Comparison of ENCODE assay signal across 18 cellular contexts in the genomic region with DNA sequence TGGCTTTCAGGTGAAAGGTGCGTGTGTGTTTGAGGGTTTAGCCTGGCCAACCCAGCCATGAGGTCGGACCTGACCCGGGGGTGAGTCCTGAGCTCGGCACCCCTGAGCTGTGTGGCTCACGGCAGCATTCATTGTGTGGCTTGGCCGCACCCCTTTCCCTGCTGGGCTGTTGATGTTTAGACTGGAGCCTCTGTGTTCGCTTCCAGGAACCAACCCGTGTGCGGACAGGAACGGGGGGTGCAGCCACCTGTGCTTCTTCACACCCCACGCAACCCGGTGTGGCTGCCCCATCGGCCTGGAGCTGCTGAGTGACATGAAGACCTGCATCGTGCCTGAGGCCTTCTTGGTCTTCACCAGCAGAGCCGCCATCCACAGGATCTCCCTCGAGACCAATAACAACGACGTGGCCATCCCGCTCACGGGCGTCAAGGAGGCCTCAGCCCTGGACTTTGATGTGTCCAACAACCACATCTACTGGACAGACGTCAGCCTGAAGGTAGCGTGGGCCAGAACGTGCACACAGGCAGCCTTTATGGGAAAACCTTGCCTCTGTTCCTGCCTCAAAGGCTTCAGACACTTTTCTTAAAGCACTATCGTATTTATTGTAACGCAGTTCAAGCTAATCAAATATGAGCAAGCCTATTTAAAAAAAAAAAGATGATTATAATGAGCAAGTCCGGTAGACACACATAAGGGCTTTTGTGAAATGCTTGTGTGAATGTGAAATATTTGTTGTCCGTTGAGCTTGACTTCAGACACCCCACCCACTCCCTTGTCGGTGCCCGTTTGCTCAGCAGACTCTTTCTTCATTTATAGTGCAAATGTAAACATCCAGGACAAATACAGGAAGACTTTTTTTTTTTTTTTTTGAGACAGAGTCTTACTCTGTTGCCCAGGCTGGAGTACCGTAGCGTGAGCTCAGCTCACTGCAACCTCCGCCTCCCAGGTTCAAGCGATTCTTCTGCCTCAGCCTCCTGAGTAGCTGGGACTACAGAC. TPM values are rescaled to one million over a fixed set of nuclear protein-coding genes. Genes with fewer than 3 reads are reported as not detected.
DNase-seq lines count a peak whose midpoint lies in the region; ATAC-seq and TF ChIP-seq lines count a peak whose summit lies in the region.
"Had no signal": no experiment of that assay in that cellular context is flagged by ENCODE, and none has a peak within 500 bp of the region (broad histone marks: within the 10 kb centered on the region; RNA-seq: fewer than 3 reads in every experiment).

No MANE protein-coding gene starts in this region.

- no peak for ATAC-seq in HG02623 (IDR thresholded peaks at IDR 0.05; ENCODE audit: unreplicated experiment)
- ATAC-seq: activated naive CD4-positive, alpha-beta T cell treated with anti-CD3 and anti-CD28 coated beads, Interleukin-2, amount 50 U/mL, for 72 hours; stimulated activated naive CD8-positive, alpha-beta T cell treated with anti-CD3 and anti-CD28 coated beads, Interleukin-15, amount 100 ng/mL, for 72 hours had no signal

- no peak for TF ChIP-seq CTCF in sigmoid colon (IDR thresholded peaks at IDR 0.05)
- no peak for TF ChIP-seq CTCF in dorsolateral prefrontal cortex (IDR thresholded peaks at IDR 0.05 in 54 of 56, conservative IDR thresholded peaks at IDR 0.05 in 2 of 56; ENCODE audit: low read depth in 1 of 56, partially characterized antibody in 56 of 56)

- H3K27ac ChIP-seq in layer of hippocampus (ENCODE audit: low read depth, low read length) (peak overlapping the region; percentile 23), sigmoid colon (peak overlapping the region; percentile 28 to 73 (median 36)), dorsolateral prefrontal cortex (peak overlapping the region in 21 of 59 donors; percentile 8 to 63 (median 35))

- intact Hi-C loops in sigmoid colon (cut with DNase I): loop anchor here (5.0 kb wide), 1 partner anchor 36 kb away; no protein-coding TSS in a partner anchor
- intact Hi-C loops in dorsolateral prefrontal cortex (cut with DNase I): no loop called here

- TF ChIP-seq EP300 in sigmoid colon (IDR thresholded peaks at IDR 0.05): no peak

- peak; percentile 99 for DNase-seq in DMS53 treated with DMSO at 0.1 percent for 48 hours (lab: John Stamatoyannopoulos, UW; ENCODE audit: unreplicated experiment)
- peak; percentile 19 for DNase-seq in NCI-H748 treated with DMSO at 0.1 percent for 48 hours (lab: John Stamatoyannopoulos, UW)
- no peak for DNase-seq in sigmoid colon
- no peak for DNase-seq in DMS79 (lab: John Stamatoyannopoulos, UW)
- no peak for DNase-seq in dorsolateral prefrontal cortex
- DNase-seq: activated CD4-positive, alpha-beta memory T cell treated with anti-CD3 and anti-CD28 coated beads for 36 hours; activated T-cell treated with anti-CD3 and anti-CD28 coated beads, Interleukin-2, amount 50 U/mL, for 24 hours; Calu3; erythroblast; GF-D8; NCI-H1048; NCI-H2107; retina; stimulated activated CD4-positive, alpha-beta T cell treated with anti-CD3 and anti-CD28 coated beads, Interleukin-1b, Interleukin-23, amount 100 ng/mL, for 48 hours; stimulated activated naive CD8-positive, alpha-beta T cell treated with anti-CD3 and anti-CD28 coated beads, Interleukin-15, amount 100 ng/mL, for 72 hours had no signal

- WGBS in sigmoid colon, 2 donors: 22 to 74% methylated on average over 34 of the region's 34 CpGs

- TF ChIP-seq POLR2A in sigmoid colon (IDR thresholded peaks at IDR 0.05): no peak

- no peaks in the 10 kb centered on the region for H3K9me3 ChIP-seq in sigmoid colon

- H3K36me3 ChIP-seq in sigmoid colon: peaks cover 33 to 75% (median 38%) of the 10 kb centered on the region in 4 donors

- no peaks in the 10 kb centered on the region for H3K27me3 ChIP-seq in layer of hippocampus (ENCODE audit: control insufficient read depth, insufficient read depth, low read length)
- H3K27me3 ChIP-seq in sigmoid colon: no peaks in the 10 kb centered on the region
- no peaks in the 10 kb centered on the region for H3K27me3 ChIP-seq in dorsolateral prefrontal cortex

- no peak overlapping the region for H3K4me3 ChIP-seq in sigmoid colon
- no peak overlapping the region for H3K4me3 ChIP-seq in dorsolateral prefrontal cortex

- H3K4me1 ChIP-seq in sigmoid colon: peaks cover 0 to 15% (median 11%) of the 10 kb centered on the region in 4 donors

RNA-seq across cellular contexts. Expression of a gene that starts 53.9 kb away (rescaled TPM):
- total RNA-seq in sigmoid colon (100 to 1,000 TPM; 133 to 157 (median 146) TPM), dorsolateral prefrontal cortex (100 to 1,000 TPM in 53 of 120 experiments, 10 to 100 TPM in 67; 76.3 to 131 (median 99.1) TPM)
- polyA plus RNA-seq in sigmoid colon: 10 to 100 TPM; 24.0 to 39.4 (median 31.0) TPM

Comparison
In these comparisons a context has a peak if more than half of its experiments do, and no peak if none do; other contexts are left out.
1. DNase-seq: peak in DMS53 treated with DMSO at 0.1 percent for 48 hours (single experiment) and NCI-H748 treated with DMSO at 0.1 percent for 48 hours (single experiment); none in sigmoid colon (single experiment), DMS79 (single experiment) and dorsolateral prefrontal cortex (0 of 10).